Comparison of ENCODE assay signal across 1 cellular context in genomic region chr10:5698062-5698461, GRCh38.
TF ChIP-seq lines count a peak whose summit lies in the region.

No MANE protein-coding gene starts in this region.

TF ChIP-seq in GM12878, 131 proteins besides CTCF, POLR2A, EP300 and RAD21:
- no peak for TF ChIP-seq E2F8 (IDR thresholded peaks at IDR 0.05; ENCODE audit: low read depth, partially characterized antibody)
- TF ChIP-seq DPF2 (IDR thresholded peaks at IDR 0.05): no peak
- no peak for TF ChIP-seq SREBF1 (IDR thresholded peaks at IDR 0.05; ENCODE audit: low read length)
- no peak for TF ChIP-seq CBX3 (IDR thresholded peaks at IDR 0.05; ENCODE audit: borderline replicate concordance, low read depth)
- TF ChIP-seq RAD51 (IDR thresholded peaks at IDR 0.05): no peak
- TF ChIP-seq HCFC1 (IDR thresholded peaks at IDR 0.05; ENCODE audit: low read length): no peak
- TF ChIP-seq SUZ12 (IDR thresholded peaks at IDR 0.05; ENCODE audit: unreplicated experiment): no peak
- TF ChIP-seq JUNB (IDR thresholded peaks at IDR 0.05): no peak
- no peak for TF ChIP-seq CHD2 (IDR thresholded peaks at IDR 0.05; ENCODE audit: borderline replicate concordance, low read depth, low read length)
- no peak for TF ChIP-seq ZSCAN29 (IDR thresholded peaks at IDR 0.05)
- no peak for TF ChIP-seq ZNF592 (IDR thresholded peaks at IDR 0.05)
- TF ChIP-seq CEBPZ (IDR thresholded peaks at IDR 0.05; ENCODE audit: low read depth, low read length): no peak
- no peak for TF ChIP-seq ZNF207 (IDR thresholded peaks at IDR 0.05; ENCODE audit: borderline replicate concordance)
- no peak for TF ChIP-seq ZNF384 (IDR thresholded peaks at IDR 0.05; ENCODE audit: borderline replicate concordance, low read depth, low read length)
- no peak for TF ChIP-seq YY1 (IDR thresholded peaks at IDR 0.05; ENCODE audit: low read depth, low read length)
- TF ChIP-seq REST (IDR thresholded peaks at IDR 0.05; ENCODE audit: low read depth, low read length): no peak
- no peak for TF ChIP-seq MXI1 (IDR thresholded peaks at IDR 0.05; ENCODE audit: low read depth, low read length)
- no peak for TF ChIP-seq SPI1 (IDR thresholded peaks at IDR 0.05; ENCODE audit: borderline replicate concordance, insufficient read depth, low read depth, low read length)
